In genomic region chr20:49711331-49711987, GRCh38 we compare ENCODE assay signal across 9 cellular contexts. TPM values are rescaled to one million over a fixed set of nuclear protein-coding genes. Genes with fewer than 3 reads are reported as not detected.
DNase-seq lines count a peak whose midpoint lies in the region; ATAC-seq and TF ChIP-seq lines count a peak whose summit lies in the region.
"Had no signal": no experiment of that assay in that cellular context is flagged by ENCODE, and none has a peak within 500 bp of the region (broad histone marks: within the 10 kb centered on the region; RNA-seq: fewer than 3 reads in every experiment).

No MANE protein-coding gene starts in this region.

- no peaks in the 10 kb centered on the region; the same call in none of the 2 replicates for H3F3A ChIP-seq in MM.1S (ENCODE audit: insufficient read depth, low read length)

- H3K27ac ChIP-seq in CD4-positive, CD25-positive, alpha-beta regulatory T cell (ENCODE audit: insufficient read depth, low read length, poor library complexity, severe bottlenecking): no peak overlapping the region
- H3K27ac ChIP-seq in MM.1S (ENCODE audit: low read length) (no peak overlapping the region), duodenal mucosa (ENCODE audit: low read depth, low read length) (peak overlapping the region; percentile 0), neutrophil (peak overlapping the region; percentile 96)

- ATAC-seq in CD4-positive, CD25-positive, alpha-beta regulatory T cell (ENCODE audit: low read depth in 2 of 2): no peak
- ATAC-seq in GM18858 (IDR thresholded peaks at IDR 0.05; ENCODE audit: unreplicated experiment) (no peak), HG02973 (IDR thresholded peaks at IDR 0.05; ENCODE audit: unreplicated experiment) (no peak), HG03342 (IDR thresholded peaks at IDR 0.05; ENCODE audit: unreplicated experiment) (no peak)

- H4K20me1 ChIP-seq in MM.1S (ENCODE audit: insufficient read depth, low read length): no peaks in the 10 kb centered on the region; the same call in 1 of the 2 replicates

- no peaks in the 10 kb centered on the region for H3K27me3 ChIP-seq in CD4-positive, CD25-positive, alpha-beta regulatory T cell (ENCODE audit: control insufficient read depth, insufficient read depth, low read length)
- no peaks in the 10 kb centered on the region for H3K27me3 ChIP-seq in MM.1S (replicated peaks; ENCODE audit: insufficient read depth, low read length)
- no peaks in the 10 kb centered on the region for H3K27me3 ChIP-seq in duodenal mucosa (ENCODE audit: control insufficient read depth in 1 of 2, insufficient read depth in 2 of 2, low read length in 2 of 2)
- no peaks in the 10 kb centered on the region for H3K27me3 ChIP-seq in neutrophil

- H3K4me3 Mint-ChIP-seq in CD4-positive, CD25-positive, alpha-beta regulatory T cell: peak overlapping the region; percentile 80 to 93 (median 89)

- no peaks in the 10 kb centered on the region for H3K27me3 Mint-ChIP-seq in CD4-positive, CD25-positive, alpha-beta regulatory T cell

- H3K9me2 ChIP-seq in MM.1S (replicated peaks; ENCODE audit: insufficient read depth, low read length): no peaks in the 10 kb centered on the region

- H3K4me2 ChIP-seq in MM.1S (ENCODE audit: low read depth, low read length): peak overlapping the region; percentile 88; the same call in 1 of the 2 replicates

- no peak for DNase-seq in CD4-positive, CD25-positive, alpha-beta regulatory T cell
- DNase-seq in MM.1S: no peak
- no peak for DNase-seq in OCI-M1 (lab: John Stamatoyannopoulos, UW)
- DNase-seq: SW 1271 had no signal

- TF ChIP-seq CTCF in MM.1S (IDR thresholded peaks at IDR 0.05; ENCODE audit: low read length) (no peak), neutrophil (IDR thresholded peaks at IDR 0.05) (no peak)

- no peaks in the 10 kb centered on the region for H3K9me3 Mint-ChIP-seq in CD4-positive, CD25-positive, alpha-beta regulatory T cell

- H3K36me3 Mint-ChIP-seq in CD4-positive, CD25-positive, alpha-beta regulatory T cell: no peaks in the 10 kb centered on the region

- peaks cover 38% of the 10 kb centered on the region for H3K4me1 ChIP-seq in CD4-positive, CD25-positive, alpha-beta regulatory T cell (ENCODE audit: control insufficient read depth, insufficient read depth, low read length, poor library complexity, severe bottlenecking)
- H3K4me1 ChIP-seq in MM.1S (ENCODE audit: low read length) (peaks cover 16% of the 10 kb centered on the region), duodenal mucosa (ENCODE audit: control insufficient read depth in 1 of 2, insufficient read depth in 2 of 2, low read length in 2 of 2) (peaks cover 34 to 41% of the 10 kb centered on the region in 2 donors), neutrophil (ENCODE audit: control insufficient read depth in 1 of 2, insufficient read depth in 1 of 2, low read depth in 1 of 2, low read length in 1 of 2) (peaks cover 71 to 77% of the 10 kb centered on the region in 2 experiments)

- H3K9me3 ChIP-seq in CD4-positive, CD25-positive, alpha-beta regulatory T cell (ENCODE audit: control insufficient read depth in 2 of 2, low read length in 2 of 2): no peaks in the 10 kb centered on the region
- H3K9me3 ChIP-seq in MM.1S (replicated peaks; ENCODE audit: insufficient read depth, low read length): no peaks in the 10 kb centered on the region
- H3K9me3 ChIP-seq in duodenal mucosa (ENCODE audit: control insufficient read depth in 1 of 2, low read length in 2 of 2): no peaks in the 10 kb centered on the region
- no peaks in the 10 kb centered on the region for H3K9me3 ChIP-seq in neutrophil

- H3K9ac ChIP-seq in MM.1S (ENCODE audit: low read length) (no peak overlapping the region), duodenal mucosa (ENCODE audit: low read depth in 1 of 2, low read length in 2 of 2) (peak overlapping the region in 1 of 2 donors; percentile 90)

- peak overlapping the region; percentile 34 to 84 (median 49) for H3K27ac Mint-ChIP-seq in CD4-positive, CD25-positive, alpha-beta regulatory T cell

- peaks cover 21 to 64% (median 41%) of the 10 kb centered on the region in 4 donors for H3K4me1 Mint-ChIP-seq in CD4-positive, CD25-positive, alpha-beta regulatory T cell

- no peak overlapping the region for H2AFZ ChIP-seq in MM.1S (ENCODE audit: low read length)

- peaks cover 69% of the 10 kb centered on the region for H3K79me2 ChIP-seq in MM.1S (ENCODE audit: low read length)

- peak overlapping the region; percentile 63 for H3K4me3 ChIP-seq in CD4-positive, CD25-positive, alpha-beta regulatory T cell (ENCODE audit: low read depth, low read length)
- 0 out of 2 replicates have a peak overlapping the region, but pooled peaks have one; percentile 4 for H3K4me3 ChIP-seq in MM.1S (ENCODE audit: low read length)
- peak overlapping the region; percentile 75 to 86 for H3K4me3 ChIP-seq in duodenal mucosa (ENCODE audit: low read depth in 1 of 2, low read length in 2 of 2)
- peak overlapping the region; percentile 86 to 93 for H3K4me3 ChIP-seq in neutrophil (ENCODE audit: low read depth in 1 of 2, low read length in 1 of 2)

- H3K36me3 ChIP-seq in CD4-positive, CD25-positive, alpha-beta regulatory T cell (ENCODE audit: control insufficient read depth, insufficient read depth, low read length): no peaks in the 10 kb centered on the region
- H3K36me3 ChIP-seq in MM.1S (replicated peaks; ENCODE audit: insufficient read depth, low read length): no peaks in the 10 kb centered on the region
- no peaks in the 10 kb centered on the region for H3K36me3 ChIP-seq in duodenal mucosa (ENCODE audit: control insufficient read depth in 1 of 2, insufficient read depth in 2 of 2, low read length in 2 of 2)
- no peaks in the 10 kb centered on the region for H3K36me3 ChIP-seq in neutrophil

RNA-seq across cellular contexts. Expression of gene B4GALT5, which starts 2.2 kb away (rescaled TPM):
- 13.6 TPM for total RNA-seq in CD4-positive, CD25-positive, alpha-beta regulatory T cell
- 1 to 10 TPM in 2 of 4 donors, under 1 TPM in 2; 0.45 to 1.5 (median 1.00) TPM for polyA plus RNA-seq in CD4-positive, CD25-positive, alpha-beta regulatory T cell

Comparison
In these comparisons a context has a peak if more than half of its experiments do, and no peak if none do; other contexts are left out.
1. H3K27ac ChIP-seq: peak in duodenal mucosa (single experiment) and neutrophil (single experiment); none in CD4-positive, CD25-positive, alpha-beta regulatory T cell (single experiment) and MM.1S (single experiment).
2. H3K4me3 ChIP-seq: peak in every context shown above with its lines; median percentile 90 in neutrophil; 80 in duodenal mucosa; 63 in CD4-positive, CD25-positive, alpha-beta regulatory T cell; 4 in MM.1S.